In genomic region chr4:12446237-12446636, GRCh38 we compare ENCODE assay signal across 24 cellular contexts.
DNase-seq lines count a peak whose midpoint lies in the region; ATAC-seq and TF ChIP-seq lines count a peak whose summit lies in the region.
"Had no signal": no experiment of that assay in that cellular context is flagged by ENCODE, and none has a peak within 500 bp of the region (broad histone marks: within the 10 kb centered on the region; RNA-seq: fewer than 3 reads in every experiment).

No MANE protein-coding gene starts in this region.

- no peaks in the 10 kb centered on the region for H3K79me2 ChIP-seq in mammary epithelial cell (ENCODE audit: insufficient read depth, low read length)

- no peaks in the 10 kb centered on the region for H3K4me1 ChIP-seq in mammary epithelial cell (ENCODE audit: insufficient read depth, low read length)
- no peaks in the 10 kb centered on the region for H3K4me1 ChIP-seq in breast epithelium
- H3K4me1 ChIP-seq in right atrium auricular region = peaks cover 0 to 4% of the 10 kb centered on the region in 2 donors
- H3K4me1 ChIP-seq: Peyer's patch, SJSA1 had no signal

- no peak overlapping the region for H3K4me2 ChIP-seq in mammary epithelial cell (ENCODE audit: insufficient read depth, low read depth, low read length)

- intact Hi-C loops in mammary epithelial cell (cut with micrococcal nuclease) = no loop called here
- intact Hi-C loops in breast epithelium (cut with DNase I; ENCODE audit: low total_unique reads) = no loop called here

- 0% methylated on average over 5 of the region's 5 CpGs for WGBS in mammary epithelial cell (ENCODE audit: low coverage, missing lambda C conversion rate)

- H3K27me3 ChIP-seq in mammary epithelial cell (ENCODE audit: insufficient read depth, low read length) (no peaks in the 10 kb centered on the region), breast epithelium (no peaks in the 10 kb centered on the region), right atrium auricular region (no peaks in the 10 kb centered on the region)
- H3K27me3 ChIP-seq: MG63, Peyer's patch, SJSA1 had no signal

- H3K4me3 ChIP-seq in mammary epithelial cell (replicated peaks in 1 of 3; ENCODE audit: insufficient read depth in 1 of 3, low read depth in 2 of 3, low read length in 3 of 3) = no peak overlapping the region
- no peak overlapping the region for H3K4me3 ChIP-seq in breast epithelium
- H3K4me3 ChIP-seq in right atrium auricular region = no peak overlapping the region
- H3K4me3 ChIP-seq: K562, MG63, Peyer's patch, SJSA1 had no signal

- CTCF ChIA-PET in mammary epithelial cell (lab: Charles Lee; ENCODE audit: low non-redundant PET) = no interaction called here

- H3K4me3 Mint-ChIP-seq in nephron = peak overlapping the region in 1 of 3 experiments; percentile 4
- no peak overlapping the region for H3K4me3 Mint-ChIP-seq in activated naive CD8-positive, alpha-beta T cell treated with anti-CD3 and anti-CD28 coated beads, Interleukin-2, amount 50 U/mL, for 24 hours
- H3K4me3 Mint-ChIP-seq: CD8-positive, alpha-beta memory T cell had no signal

- dilution Hi-C loops in mammary epithelial cell (cut with HindIII; ENCODE audit: low sequenced_read_pairs) = no loop called here

- TF ChIP-seq POLR2A in breast epithelium (IDR thresholded peaks at IDR 0.05) = no peak

- H3K27ac ChIP-seq in mammary epithelial cell (ENCODE audit: insufficient read depth, low read depth, low read length) (no peak overlapping the region), breast epithelium (no peak overlapping the region), right atrium auricular region (peak overlapping the region; percentile 61)
- H3K27ac ChIP-seq: HL-60, Peyer's patch, SJSA1 had no signal

- no peak for ATAC-seq in HG02588 (IDR thresholded peaks at IDR 0.05; ENCODE audit: unreplicated experiment)
- ATAC-seq in activated CD4-positive, CD25-positive, alpha-beta regulatory T cell treated with anti-CD3 and anti-CD28 coated beads, Interleukin-2, amount 50 U/mL, for 24 hours = no peak
- no peak for ATAC-seq in activated naive CD8-positive, alpha-beta T cell treated with anti-CD3 and anti-CD28 coated beads, Interleukin-2, amount 50 U/mL, for 24 hours
- ATAC-seq: HepG2, K562 had no signal

- H3K4me1 Mint-ChIP-seq in nephron = peaks cover 34% of the 10 kb centered on the region
- no peaks in the 10 kb centered on the region for H3K4me1 Mint-ChIP-seq in activated naive CD8-positive, alpha-beta T cell treated with anti-CD3 and anti-CD28 coated beads, Interleukin-2, amount 50 U/mL, for 24 hours
- H3K4me1 Mint-ChIP-seq: CD8-positive, alpha-beta memory T cell had no signal

- H4K20me1 ChIP-seq in mammary epithelial cell (ENCODE audit: insufficient read depth, low read length) = no peaks in the 10 kb centered on the region

- TF ChIP-seq CTCF in mammary epithelial cell (conservative IDR thresholded peaks at IDR 0.05 in 1 of 2, IDR thresholded peaks at IDR 0.05 in 1 of 2; ENCODE audit: extremely low read depth in 1 of 2, insufficient read depth in 1 of 2, low read depth in 1 of 2, low read length in 2 of 2) = no peak
- no peak for TF ChIP-seq CTCF in breast epithelium (IDR thresholded peaks at IDR 0.05)
- TF ChIP-seq CTCF in right atrium auricular region (IDR thresholded peaks at IDR 0.05) = no peak
- TF ChIP-seq CTCF in nephron (IDR thresholded peaks at IDR 0.05; ENCODE audit: unreplicated experiment in 3 of 3) = no peak

- peaks cover 6% of the 10 kb centered on the region for H3K27me3 Mint-ChIP-seq in nephron (ENCODE audit: low read depth)
- no peaks in the 10 kb centered on the region for H3K27me3 Mint-ChIP-seq in activated naive CD8-positive, alpha-beta T cell treated with anti-CD3 and anti-CD28 coated beads, Interleukin-2, amount 50 U/mL, for 24 hours
- H3K27me3 Mint-ChIP-seq: CD8-positive, alpha-beta memory T cell had no signal

- peak overlapping the region; percentile 58 to 91 (median 81) for H3K27ac Mint-ChIP-seq in nephron
- H3K27ac Mint-ChIP-seq in activated naive CD8-positive, alpha-beta T cell treated with anti-CD3 and anti-CD28 coated beads, Interleukin-2, amount 50 U/mL, for 24 hours = no peak overlapping the region
- H3K27ac Mint-ChIP-seq: CD8-positive, alpha-beta memory T cell had no signal

- no peak for DNase-seq in mammary epithelial cell
- no peak for DNase-seq in breast epithelium (ENCODE audit: low spot score in 2 of 2)
- DNase-seq in right atrium auricular region (ENCODE audit: low spot score) = no peak
- no peak for DNase-seq in cerebellum (ENCODE audit: low spot score)
- DNase-seq in activated naive CD8-positive, alpha-beta T cell treated with anti-CD3 and anti-CD28 coated beads, Interleukin-2, amount 50 U/mL, for 24 hours = no peak
- DNase-seq: 8988T; C1 segment of cervical spinal cord; CD8-positive, alpha-beta memory T cell; DMS53; GF-D8; H7; MG63; NCI-H1417; NCI-H1694 treated with DMSO at 0.1 percent for 48 hours; NCI-H446; NCI-H526; Peyer's patch had no signal

- H3K36me3 Mint-ChIP-seq in nephron (ENCODE audit: low read depth) = no peaks in the 10 kb centered on the region
- no peaks in the 10 kb centered on the region for H3K36me3 Mint-ChIP-seq in activated naive CD8-positive, alpha-beta T cell treated with anti-CD3 and anti-CD28 coated beads, Interleukin-2, amount 50 U/mL, for 24 hours (ENCODE audit: low read depth)
- H3K36me3 Mint-ChIP-seq: CD8-positive, alpha-beta memory T cell had no signal

- peak overlapping the region; percentile 8 for H2AFZ ChIP-seq in mammary epithelial cell (ENCODE audit: low read depth, low read length)

- H3K9ac ChIP-seq in mammary epithelial cell (ENCODE audit: insufficient read depth, low read length) = no peak overlapping the region

- BruUV-seq in mammary epithelial cell (replicated peaks; lab: Mats Ljungman, UMichigan) = no TSS peak

- no peaks in the 10 kb centered on the region for H3K36me3 ChIP-seq in mammary epithelial cell (ENCODE audit: insufficient read depth, low read length)
- H3K36me3 ChIP-seq in breast epithelium = no peaks in the 10 kb centered on the region
- H3K36me3 ChIP-seq in right atrium auricular region = no peaks in the 10 kb centered on the region
- H3K36me3 ChIP-seq: MG63, Peyer's patch had no signal

- in situ Hi-C loops in mammary epithelial cell (cut with MboI; ENCODE audit: low sequenced_read_pairs in 2 of 2) = no loop called here

- peaks cover 11% of the 10 kb centered on the region for H3K9me3 Mint-ChIP-seq in nephron
- H3K9me3 Mint-ChIP-seq in activated naive CD8-positive, alpha-beta T cell treated with anti-CD3 and anti-CD28 coated beads, Interleukin-2, amount 50 U/mL, for 24 hours = peaks cover 20% of the 10 kb centered on the region

- no peaks in the 10 kb centered on the region for H3K9me3 ChIP-seq in mammary epithelial cell (replicated peaks; ENCODE audit: insufficient read depth, low read length)
- H3K9me3 ChIP-seq in breast epithelium = peaks cover 0 to 9% of the 10 kb centered on the region in 2 donors
- peaks cover 0 to 13% of the 10 kb centered on the region in 2 donors for H3K9me3 ChIP-seq in right atrium auricular region
- H3K9me3 ChIP-seq: MG63, Peyer's patch had no signal

Comparison
In these comparisons a context has a peak if more than half of its experiments do, and no peak if none do; other contexts are left out.
1. H3K27ac ChIP-seq: peak in right atrium auricular region (2 of 2); none in mammary epithelial cell (single experiment) and breast epithelium (0 of 2).